In the genomic region with DNA sequence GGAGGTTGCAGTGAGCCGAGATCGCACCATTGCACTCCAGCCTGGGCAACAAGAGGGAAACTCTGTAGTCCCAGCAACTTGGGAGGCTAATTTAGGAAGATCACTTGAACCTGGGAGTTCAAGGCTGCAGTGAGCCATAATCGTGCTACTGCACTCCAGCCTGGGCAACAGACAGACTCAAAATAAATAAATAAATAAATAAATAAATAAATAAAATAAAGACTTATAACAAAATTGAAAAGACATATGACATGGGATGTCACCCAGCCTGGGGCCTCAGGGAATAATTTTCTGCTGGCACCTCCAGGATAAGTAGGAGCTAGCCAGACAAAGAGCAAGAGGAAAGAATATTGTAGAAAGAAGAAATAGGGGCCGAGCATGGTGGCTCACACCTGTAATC, we compare ENCODE assay signal across 4 cellular contexts.
"Had no signal": no experiment of that assay in that cellular context is flagged by ENCODE, and none has a peak within 500 bp of the region (broad histone marks: within the 10 kb centered on the region; RNA-seq: fewer than 3 reads in every experiment).

No MANE protein-coding gene starts in this region.

- H3K4me3 ChIP-seq: K562 had no signal

- DNase-seq: IMR-90, KG1 had no signal

- H3K27ac ChIP-seq: HL-60 had no signal
